In genomic region chr10:3902809-3903410, GRCh38 we compare ENCODE assay signal across 8 cellular contexts.
A peak's percentile ranks its signal among the peaks of the same experiment; 100 is the strongest.
DNase-seq lines count a peak whose midpoint lies in the region; ATAC-seq, FAIRE-seq and TF ChIP-seq lines count a peak whose summit lies in the region.
"Had no signal": no experiment of that assay in that cellular context is flagged by ENCODE, and none has a peak within 500 bp of the region (broad histone marks: within the 10 kb centered on the region; RNA-seq: fewer than 3 reads in every experiment).

No MANE protein-coding gene starts in this region.

- peaks cover 5% of the 10 kb centered on the region for H3K4me1 Mint-ChIP-seq in T-helper 2 cell treated with Interferon-gamma antibody and Interleukin-4, amounts not matched to agents 5 μg/mL and 100 μg/mL, for 36 hours (ENCODE audit: low read depth)

- POLR2A ChIA-PET in GM12878 (lab: Charles Lee): interaction anchor here (0.7 to 2.2 kb wide), 5 partner anchors 9 to 1987 kb away, joined by 3 to 10 read pairs (median 3); partner anchors contain the start of gene ANKRD16

- no peaks in the 10 kb centered on the region for H3K9me3 Mint-ChIP-seq in T-helper 2 cell treated with Interferon-gamma antibody and Interleukin-4, amounts not matched to agents 5 μg/mL and 100 μg/mL, for 36 hours

- SMC1A ChIA-PET in GM12878 (lab: Charles Lee; ENCODE audit: uncharacterized antibody, unreplicated experiment): interaction anchor here (0.8 to 6.6 kb wide), 16 partner anchors 10 to 139 kb away, joined by 3 to 72 read pairs (median 4); partner anchors contain the start of gene KLF6

- no peaks in the 10 kb centered on the region for H3K36me3 ChIP-seq in GM12878 (ENCODE audit: control insufficient read depth in 2 of 2, insufficient read depth in 2 of 2, low read length in 1 of 2)
- no peaks in the 10 kb centered on the region for H3K36me3 ChIP-seq in rectal smooth muscle tissue (ENCODE audit: control insufficient read depth, insufficient read depth, low read length)

- 99% methylated on average over 6 of the region's 6 CpGs for WGBS in GM12878 (ENCODE audit: insufficient coverage, insufficient replicate concordance, low lambda C conversion rate, missing lambda C conversion rate)

- H3K36me3 Mint-ChIP-seq in T-helper 2 cell treated with Interferon-gamma antibody and Interleukin-4, amounts not matched to agents 5 μg/mL and 100 μg/mL, for 36 hours (ENCODE audit: low read depth): no peaks in the 10 kb centered on the region

- no peak for TF ChIP-seq EP300 in GM12878 (IDR thresholded peaks at IDR 0.05; ENCODE audit: borderline replicate concordance in 1 of 2, control insufficient read depth in 1 of 2, low read depth in 2 of 2, low read length in 2 of 2)

- in situ Hi-C loops in GM12878 (cut with MboI): no loop called here

- H4K20me1 ChIP-seq in GM12878 (ENCODE audit: control insufficient read depth, insufficient read depth): no peaks in the 10 kb centered on the region

- H3K27me3 Mint-ChIP-seq in T-helper 2 cell treated with Interferon-gamma antibody and Interleukin-4, amounts not matched to agents 5 μg/mL and 100 μg/mL, for 36 hours (ENCODE audit: low read depth): no peaks in the 10 kb centered on the region

- ATAC-seq in GM19324 (IDR thresholded peaks at IDR 0.05; ENCODE audit: low FRiP score, unreplicated experiment): peak; percentile 15
- peak; percentile 16 for ATAC-seq in HG02973 (IDR thresholded peaks at IDR 0.05; ENCODE audit: unreplicated experiment)
- ATAC-seq in GM12878: peak; percentile 49
- ATAC-seq in GM18858 (IDR thresholded peaks at IDR 0.05; ENCODE audit: unreplicated experiment): no peak

- H3K9me3 ChIP-seq in GM12878 (replicated peaks; ENCODE audit: control insufficient read depth, insufficient read depth, low read length): no peaks in the 10 kb centered on the region; the same call in 2 of the 3 replicates

- RAD21 ChIA-PET in GM12878 (lab: Charles Lee; ENCODE audit: unreplicated experiment): interaction anchor here (0.6 to 5.9 kb wide), 14 partner anchors 9 to 145 kb away, joined by 3 to 62 read pairs (median 7); partner anchors contain the start of gene KLF6

- peak overlapping the region; percentile 58 for H2AFZ ChIP-seq in GM12878 (ENCODE audit: control insufficient read depth, low read depth, low read length)

- no peak overlapping the region for H3K4me3 ChIP-seq in GM12878
- no peak overlapping the region for H3K4me3 ChIP-seq in rectal smooth muscle tissue (ENCODE audit: low read length)

- TF ChIP-seq CTCF in GM12878 (IDR thresholded peaks at IDR 0.05 in 2 of 3, conservative IDR thresholded peaks at IDR 0.05 in 1 of 3; ENCODE audit: control insufficient read depth in 2 of 3, extremely low read depth in 1 of 3, insufficient read depth in 1 of 3, low read depth in 3 of 3, low read length in 3 of 3): no peak

- intact Hi-C loops in GM12878 (cut with micrococcal nuclease; ENCODE audit: unreplicated experiment): loop anchor here (1.0 kb wide), 6 partner anchors 28 to 145 kb away; no protein-coding TSS in a partner anchor

- H3K9ac ChIP-seq in GM12878 (ENCODE audit: control insufficient read depth, insufficient read depth, low read length) (peak overlapping the region; percentile 5; the same call in 1 of the 2 replicates), rectal smooth muscle tissue (ENCODE audit: low read length) (no peak overlapping the region)

- H3K27ac ChIP-seq in GM12878 (ENCODE audit: control insufficient read depth, insufficient read depth) (peak overlapping the region; percentile 75), rectal smooth muscle tissue (ENCODE audit: low read depth, low read length) (peak overlapping the region; percentile 68)

- no peak overlapping the region for H3K4me3 Mint-ChIP-seq in T-helper 2 cell treated with Interferon-gamma antibody and Interleukin-4, amounts not matched to agents 5 μg/mL and 100 μg/mL, for 36 hours
- H3K4me3 Mint-ChIP-seq: neural crest cell had no signal

- BruUV-seq in GM12878 (replicated peaks; lab: Mats Ljungman, UMichigan): no TSS peak

- peak overlapping the region; percentile 33 for H3K4me2 ChIP-seq in GM12878 (ENCODE audit: control insufficient read depth, insufficient read depth)

- TF ChIP-seq POLR2A in GM12878 (IDR thresholded peaks at IDR 0.05; ENCODE audit: low read depth, low read length): no peak

- TF ChIP-seq RAD21 in GM12878 (IDR thresholded peaks at IDR 0.05; ENCODE audit: insufficient read depth, low read depth, low read length): no peak

- CTCF ChIA-PET in GM12878 (lab: Yijun Ruan, JAX): interaction anchor here (0.7 to 1.7 kb wide), 6 partner anchors 26 to 663 kb away, joined by 3 to 5 read pairs (median 3); no protein-coding TSS in a partner anchor

- H3K27ac Mint-ChIP-seq in T-helper 2 cell treated with Interferon-gamma antibody and Interleukin-4, amounts not matched to agents 5 μg/mL and 100 μg/mL, for 36 hours: no peak overlapping the region

- DNase-seq in GM12878 (ENCODE audit: low read depth, low spot score) (no peak), SIG-M5 (lab: John Stamatoyannopoulos, UW) (no peak)
- DNase-seq in T-helper 2 cell treated with Interferon-gamma antibody and Interleukin-4, amounts not matched to agents 5 μg/mL and 100 μg/mL, for 36 hours (ENCODE audit: low spot score): no peak

- no peaks in the 10 kb centered on the region for H3K79me2 ChIP-seq in GM12878 (ENCODE audit: control insufficient read depth, insufficient read depth, low read length)

- H3K4me1 ChIP-seq in GM12878 (ENCODE audit: control insufficient read depth, insufficient read depth, low read length) (peaks cover 25% of the 10 kb centered on the region), rectal smooth muscle tissue (ENCODE audit: control insufficient read depth, insufficient read depth, low read length) (peaks cover 4% of the 10 kb centered on the region)

- no peaks in the 10 kb centered on the region for H3K27me3 ChIP-seq in GM12878 (replicated peaks in 1 of 2; ENCODE audit: control insufficient read depth in 2 of 2, insufficient read depth in 2 of 2, low read length in 1 of 2)
- H3K27me3 ChIP-seq in rectal smooth muscle tissue (ENCODE audit: control insufficient read depth, insufficient read depth, low read length): no peaks in the 10 kb centered on the region

- FAIRE-seq in GM12878 (lab: Jason Lieb, UNC): no peak

TF ChIP-seq in GM12878, 131 proteins besides CTCF, POLR2A, EP300 and RAD21 (continues in another document):
- TF ChIP-seq MAX (IDR thresholded peaks at IDR 0.05; ENCODE audit: low read depth, low read length) (0 out of 2 replicates have a peak, but pooled peaks have one; percentile 8), MEF2A (IDR thresholded peaks at IDR 0.05; ENCODE audit: insufficient read depth, low read depth, low read length) (0 out of 2 replicates have a peak, but pooled peaks have one; percentile 1), IKZF1 (conservative IDR thresholded peaks at IDR 0.05) (peak; percentile 16; the same call in 1 of the 2 replicates), ESRRA (IDR thresholded peaks at IDR 0.05; ENCODE audit: low read length) (no peak), SMAD1 (IDR thresholded peaks at IDR 0.05; ENCODE audit: low read depth, partially characterized antibody) (no peak), HDGF (IDR thresholded peaks at IDR 0.05) (peak; percentile 62; the same call in 1 of the 2 replicates), ASH2L (IDR thresholded peaks at IDR 0.05; ENCODE audit: borderline replicate concordance, low read depth) (no peak), SMARCA5 (IDR thresholded peaks at IDR 0.05) (peak; percentile 81; the same call in 1 of the 2 replicates), E2F8 (IDR thresholded peaks at IDR 0.05; ENCODE audit: low read depth, partially characterized antibody) (peak; percentile 7)
